25 cellular contexts compared by ENCODE assay signal in genomic region chr12:9388379-9388778, GRCh38.
"Had no signal": no experiment of that assay in that cellular context is flagged by ENCODE, and none has a peak within 500 bp of the region (broad histone marks: within the 10 kb centered on the region; RNA-seq: fewer than 3 reads in every experiment).

No MANE protein-coding gene starts in this region.

- H3K4me3 ChIP-seq: adrenal gland, ascending aorta, heart right ventricle, left lung, lower lobe of right lung, spleen, thoracic aorta had no signal

- H3K9me3 Mint-ChIP-seq: activated naive CD8-positive, alpha-beta T cell treated with anti-CD3 and anti-CD28 coated beads for 36 hours; natural killer cell treated with Interleukin-12 subunit alpha and Interleukin-12 subunit beta and Interleukin-15 and Interleukin-18, amount 100 ng/mL, for 72 hours; T-helper 2 cell treated with Interferon-gamma antibody and Interleukin-4, amounts not matched to agents 5 μg/mL and 100 μg/mL, for 36 hours had no signal

- H3K4me3 Mint-ChIP-seq: activated CD4-positive, alpha-beta T cell treated with anti-CD3 and anti-CD28 coated beads for 36 hours; activated CD8-positive, alpha-beta memory T cell treated with anti-CD3 and anti-CD28 coated beads, Interleukin-2, amount 10 ng/mL, durations not matched to agents 7 days and 5 days; activated CD8-positive, alpha-beta T cell treated with anti-CD3 and anti-CD28 coated beads, Interleukin-2, amount 10 ng/mL, durations not matched to agents 7 days and 5 days; activated naive CD8-positive, alpha-beta T cell treated with anti-CD3 and anti-CD28 coated beads for 36 hours; natural killer cell treated with Interleukin-12 subunit alpha and Interleukin-12 subunit beta and Interleukin-15 and Interleukin-18, amount 100 ng/mL, for 72 hours; T-helper 2 cell treated with Interferon-gamma antibody and Interleukin-4, amounts not matched to agents 5 μg/mL and 100 μg/mL, for 36 hours had no signal

- H3K27ac ChIP-seq: adrenal gland, ascending aorta, left lung, lower lobe of right lung, thoracic aorta had no signal

- H3K27me3 Mint-ChIP-seq: activated CD4-positive, alpha-beta T cell treated with anti-CD3 and anti-CD28 coated beads for 36 hours; activated CD8-positive, alpha-beta memory T cell treated with anti-CD3 and anti-CD28 coated beads, Interleukin-2, amount 10 ng/mL, durations not matched to agents 7 days and 5 days; activated naive CD8-positive, alpha-beta T cell treated with anti-CD3 and anti-CD28 coated beads for 36 hours had no signal

- DNase-seq: activated CD4-positive, alpha-beta T cell treated with anti-CD3 and anti-CD28 coated beads for 36 hours; activated CD4-positive, CD25-positive, alpha-beta regulatory T cell; activated CD8-positive, alpha-beta memory T cell treated with anti-CD3 and anti-CD28 coated beads, Interleukin-2, amount 10 ng/mL, durations not matched to agents 7 days and 5 days; activated CD8-positive, alpha-beta T cell treated with anti-CD3 and anti-CD28 coated beads, Interleukin-2, amount 10 ng/mL, durations not matched to agents 7 days and 5 days; activated effector memory CD4-positive, alpha-beta T cell treated with Interleukin-2 at 50 U/mL for 16 hours; activated naive CD4-positive, alpha-beta T cell treated with Interleukin-2 at 50 U/mL for 16 hours; activated naive CD8-positive, alpha-beta T cell treated with anti-CD3 and anti-CD28 coated beads for 36 hours; adrenal gland; caudate nucleus; foreskin fibroblast; heart right ventricle; kidney glomerular epithelial cell; left lung; lower lobe of right lung; mesendoderm; right cardiac atrium; spleen; stimulated activated naive CD8-positive, alpha-beta T cell treated with anti-CD3 and anti-CD28 coated beads, Interleukin-15, Interleukin-2, amounts not matched to agents 100 U/mL and 50 U/mL, for 24 hours; T-helper 1 cell; trophoblast cell had no signal

- H3K36me3 ChIP-seq: adrenal gland, ascending aorta, heart right ventricle, left lung, lower lobe of right lung, spleen, thoracic aorta had no signal

- H3K4me1 ChIP-seq: adrenal gland, ascending aorta, left lung, lower lobe of right lung had no signal

- H3K9me3 ChIP-seq: adrenal gland, ascending aorta, heart right ventricle, left lung, lower lobe of right lung, spleen, thoracic aorta had no signal

- H3K27ac Mint-ChIP-seq: activated CD8-positive, alpha-beta memory T cell treated with anti-CD3 and anti-CD28 coated beads, Interleukin-2, amount 10 ng/mL, durations not matched to agents 7 days and 5 days; activated CD8-positive, alpha-beta T cell treated with anti-CD3 and anti-CD28 coated beads, Interleukin-2, amount 10 ng/mL, durations not matched to agents 7 days and 5 days; activated naive CD8-positive, alpha-beta T cell treated with anti-CD3 and anti-CD28 coated beads for 36 hours; T-helper 2 cell treated with Interferon-gamma antibody and Interleukin-4, amounts not matched to agents 5 μg/mL and 100 μg/mL, for 36 hours had no signal

- ATAC-seq: activated CD4-positive, alpha-beta T cell treated with anti-CD3 and anti-CD28 coated beads for 36 hours; activated CD8-positive, alpha-beta memory T cell treated with anti-CD3 and anti-CD28 coated beads, Interleukin-2, amount 10 ng/mL, durations not matched to agents 7 days and 5 days; activated CD8-positive, alpha-beta T cell treated with anti-CD3 and anti-CD28 coated beads, Interleukin-2, amount 10 ng/mL, durations not matched to agents 7 days and 5 days; esophagus mucosa; heart right ventricle; left lung; lower lobe of right lung; natural killer cell treated with Interleukin-12 subunit alpha and Interleukin-12 subunit beta and Interleukin-15 and Interleukin-18, amount 100 ng/mL, for 72 hours; right cardiac atrium; stimulated activated naive CD8-positive, alpha-beta T cell treated with anti-CD3 and anti-CD28 coated beads, Interleukin-15, Interleukin-2, amounts not matched to agents 100 U/mL and 50 U/mL, for 24 hours had no signal

- H3K36me3 Mint-ChIP-seq: activated naive CD8-positive, alpha-beta T cell treated with anti-CD3 and anti-CD28 coated beads for 36 hours; natural killer cell treated with Interleukin-12 subunit alpha and Interleukin-12 subunit beta and Interleukin-15 and Interleukin-18, amount 100 ng/mL, for 72 hours had no signal
